ENCODE assay signal across 22 cellular contexts in the genomic region with DNA sequence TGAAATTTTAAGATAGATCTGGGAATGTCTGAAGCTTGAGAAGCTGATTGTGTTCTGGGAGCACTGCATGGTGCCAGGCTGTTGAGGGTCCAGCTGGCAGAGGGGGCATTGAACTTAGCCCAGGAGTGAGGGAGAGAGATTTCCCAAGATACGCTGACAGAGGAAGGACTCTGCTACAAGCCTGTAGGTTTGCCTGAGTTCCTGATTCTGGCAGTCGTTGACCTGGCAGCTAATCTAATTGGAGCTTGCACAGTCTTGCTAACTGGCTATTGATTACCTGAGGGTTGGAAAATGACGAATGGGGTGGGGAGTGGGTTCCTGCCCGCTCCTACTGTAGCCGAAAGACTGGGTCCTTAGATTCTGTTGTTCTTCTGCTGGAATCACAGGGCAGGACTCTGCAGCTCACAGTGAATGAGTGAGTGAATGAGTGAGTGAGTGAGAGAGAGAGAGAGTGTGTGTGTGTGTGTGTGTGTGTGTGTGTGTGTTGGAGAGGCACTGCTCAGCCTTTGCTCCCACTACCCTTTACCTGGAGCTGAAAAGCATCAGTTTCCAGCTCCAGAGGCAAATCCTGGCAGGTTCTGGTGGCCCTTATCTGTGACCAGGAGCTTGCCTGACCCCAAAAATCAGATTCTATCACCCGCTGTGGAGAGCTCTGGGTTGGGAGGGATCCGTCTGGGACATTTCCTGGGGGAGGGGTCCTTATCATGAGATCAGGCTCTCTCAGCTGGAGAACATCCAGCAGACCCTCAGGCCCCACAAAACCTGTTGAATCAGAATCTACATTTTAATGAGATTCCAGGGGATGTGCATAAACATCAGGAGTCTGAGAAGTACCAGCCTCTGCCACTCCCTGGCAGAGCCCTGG. TPM values are rescaled to one million over a fixed set of nuclear protein-coding genes. Genes with fewer than 3 reads are reported as not detected.
DNase-seq lines count a peak whose midpoint lies in the region; ATAC-seq and TF ChIP-seq lines count a peak whose summit lies in the region.
"Had no signal": no experiment of that assay in that cellular context is flagged by ENCODE, and none has a peak within 500 bp of the region (broad histone marks: within the 10 kb centered on the region; RNA-seq: fewer than 3 reads in every experiment).

No MANE protein-coding gene starts in this region.

- H3K4me3 Mint-ChIP-seq in CD14-positive monocyte (no peak overlapping the region), WTC11 (peak overlapping the region; percentile 32)
- H3K4me3 Mint-ChIP-seq: activated CD4-positive, alpha-beta T cell treated with anti-CD3 and anti-CD28 coated beads for 36 hours; dendritic cell treated with granulocyte-macrophage colony-stimulating factor and Interleukin-4, amounts not matched to agents 40 ng/mL and 50 ng/mL, for 4 days; natural killer cell treated with Interleukin-12 subunit alpha and Interleukin-12 subunit beta and Interleukin-15 and Interleukin-18, amount 100 ng/mL, for 72 hours had no signal

- peak overlapping the region; percentile 100 for H2AK5ac ChIP-seq in mesendoderm (ENCODE audit: low read length)

- peak overlapping the region; percentile 8 for H2BK120ac ChIP-seq in mesendoderm (ENCODE audit: low read depth, low read length)

- H3K27me3 Mint-ChIP-seq in CD14-positive monocyte (ENCODE audit: low read depth in 3 of 3) (no peaks in the 10 kb centered on the region), WTC11 (ENCODE audit: low read depth) (no peaks in the 10 kb centered on the region; the same call in 1 of the 2 replicates)
- H3K27me3 Mint-ChIP-seq: activated CD4-positive, alpha-beta T cell treated with anti-CD3 and anti-CD28 coated beads for 36 hours; dendritic cell treated with granulocyte-macrophage colony-stimulating factor and Interleukin-4, amounts not matched to agents 40 ng/mL and 50 ng/mL, for 4 days; natural killer cell treated with Interleukin-12 subunit alpha and Interleukin-12 subunit beta and Interleukin-15 and Interleukin-18, amount 100 ng/mL, for 72 hours had no signal

- DNase-seq in CD14-positive monocyte (ENCODE audit: low spot score) (no peak), WTC11 (ENCODE audit: low spot score) (no peak), mesendoderm (peak; percentile 94), NCI-H1417 treated with DMSO at 0.1 percent for 48 hours (lab: John Stamatoyannopoulos, UW) (no peak)
- no peak for DNase-seq in activated CD4-positive, CD25-positive, alpha-beta regulatory T cell treated with anti-CD3 and anti-CD28 coated beads, Interleukin-2, amount 50 U/mL, for 72 hours
- DNase-seq: activated CD4-positive, alpha-beta T cell treated with anti-CD3 and anti-CD28 coated beads for 36 hours; activated CD8-positive, alpha-beta memory T cell treated with anti-CD3 and anti-CD28 coated beads, Interleukin-2, amount 50 U/mL, for 4 hours; activated gamma-delta T cell; hypothalamus; mesenchymal stem cell; NCI-H1105; NCI-H2107; NCI-H510A treated with DMSO at 0.1 percent for 48 hours; RPMI8226; stimulated activated CD4-positive, alpha-beta T cell treated with anti-CD3 and anti-CD28 coated beads, Interleukin-4, amount 100 ng/mL, for 24 hours had no signal

- peak overlapping the region; percentile 99 for H2BK5ac ChIP-seq in mesendoderm (ENCODE audit: low read length)

- peaks cover 14% of the 10 kb centered on the region for H3K79me1 ChIP-seq in mesendoderm (ENCODE audit: low read length)

- peak overlapping the region; percentile 6 for H3K4me2 ChIP-seq in mesendoderm (ENCODE audit: low read length)
- H3K4me2 ChIP-seq: BLaER1 treated with 17β-estradiol and CSF1 and Interleukin-3, amounts not matched to agents 10 nM and 100 nM had no signal

- H3K36me3 ChIP-seq in mesendoderm (ENCODE audit: control insufficient read depth, insufficient read depth, low read length): no peaks in the 10 kb centered on the region

- peak overlapping the region; percentile 85 for H4K5ac ChIP-seq in mesendoderm (ENCODE audit: low read length)

- ATAC-seq in WTC11 (peak; percentile 60), HG03280 (IDR thresholded peaks at IDR 0.05; ENCODE audit: unreplicated experiment) (no peak)
- ATAC-seq: activated CD4-positive, alpha-beta T cell treated with anti-CD3 and anti-CD28 coated beads for 36 hours; natural killer cell treated with Interleukin-12 subunit alpha and Interleukin-12 subunit beta and Interleukin-15 and Interleukin-18, amount 100 ng/mL, for 72 hours had no signal

- H3K18ac ChIP-seq in mesendoderm (ENCODE audit: low read length): peak overlapping the region; percentile 12

- intact Hi-C loops in CD14-positive monocyte (cut with micrococcal nuclease): no loop called here

- CTCF ChIA-PET in WTC11 (lab: Charles Lee): interaction anchor here (0.7 to 2.5 kb wide), 11 partner anchors 10 to 127 kb away, joined by 3 to 24 read pairs (median 4); partner anchors contain the start of genes DDX28, DUS2, LCAT and NRN1L

- WGBS in mesendoderm (ENCODE audit: extremely low coverage, insufficient coverage, low lambda C conversion rate): no CpG with 5 or more reads among the region's 7 CpGs

- H3K4me1 ChIP-seq in mesendoderm (ENCODE audit: control insufficient read depth, low read depth, low read length): peaks cover 21% of the 10 kb centered on the region
- H3K4me1 ChIP-seq: prostate gland had no signal

- no peak overlapping the region for H4K8ac ChIP-seq in mesendoderm (ENCODE audit: low read depth, low read length)

- peak overlapping the region; percentile 88 for H3K56ac ChIP-seq in mesendoderm (ENCODE audit: low read length)

- H3K23ac ChIP-seq in mesendoderm (ENCODE audit: low read length): peak overlapping the region; percentile 59

- H3K79me2 ChIP-seq in mesendoderm (ENCODE audit: control insufficient read depth, insufficient read depth, low read length): peaks cover 5% of the 10 kb centered on the region

- H3K9ac ChIP-seq in mesendoderm (ENCODE audit: low read length): peak overlapping the region; percentile 52
- H3K9ac ChIP-seq: BLaER1 treated with 17β-estradiol and CSF1 and Interleukin-3, amounts not matched to agents 10 nM and 100 nM had no signal

- POLR2A ChIA-PET in WTC11 (lab: Charles Lee): interaction anchor here (0.8 kb wide), 1 partner anchor 31 kb away, joined by 3 read pairs; no protein-coding TSS in a partner anchor

- peak overlapping the region; percentile 84 for H3K4ac ChIP-seq in mesendoderm (ENCODE audit: low read depth, low read length)

- H3K36me3 Mint-ChIP-seq in CD14-positive monocyte: peaks cover 65 to 83% of the 10 kb centered on the region in 2 donors
- peaks cover 5% of the 10 kb centered on the region for H3K36me3 Mint-ChIP-seq in WTC11
- H3K36me3 Mint-ChIP-seq: natural killer cell treated with Interleukin-12 subunit alpha and Interleukin-12 subunit beta and Interleukin-15 and Interleukin-18, amount 100 ng/mL, for 72 hours had no signal

- no peaks in the 10 kb centered on the region for H3K27me3 ChIP-seq in mesendoderm (ENCODE audit: insufficient read depth, low read length, poor library complexity)
- H3K27me3 ChIP-seq: BLaER1 treated with 17β-estradiol and CSF1 and Interleukin-3, amounts not matched to agents 10 nM and 100 nM had no signal

- H3K4me3 ChIP-seq in mesendoderm (ENCODE audit: low read length): no peak overlapping the region
- H3K4me3 ChIP-seq: BLaER1 treated with 17β-estradiol and CSF1 and Interleukin-3, amounts not matched to agents 10 nM and 100 nM; prostate gland; skin epidermis had no signal

- peak overlapping the region in 5 of 7 donors; percentile 10 to 51 (median 21) for H3K27ac Mint-ChIP-seq in CD14-positive monocyte
- peak overlapping the region; percentile 91 for H3K27ac Mint-ChIP-seq in WTC11
- H3K27ac Mint-ChIP-seq: activated CD4-positive, alpha-beta T cell treated with anti-CD3 and anti-CD28 coated beads for 36 hours; dendritic cell treated with granulocyte-macrophage colony-stimulating factor and Interleukin-4, amounts not matched to agents 40 ng/mL and 50 ng/mL, for 4 days; natural killer cell treated with Interleukin-12 subunit alpha and Interleukin-12 subunit beta and Interleukin-15 and Interleukin-18, amount 100 ng/mL, for 72 hours had no signal

- no peaks in the 10 kb centered on the region for H3K9me3 Mint-ChIP-seq in CD14-positive monocyte
- no peaks in the 10 kb centered on the region for H3K9me3 Mint-ChIP-seq in WTC11
- H3K9me3 Mint-ChIP-seq: dendritic cell treated with granulocyte-macrophage colony-stimulating factor and Interleukin-4, amounts not matched to agents 40 ng/mL and 50 ng/mL, for 4 days; natural killer cell treated with Interleukin-12 subunit alpha and Interleukin-12 subunit beta and Interleukin-15 and Interleukin-18, amount 100 ng/mL, for 72 hours had no signal

- H2BK15ac ChIP-seq in mesendoderm (replicated peaks; ENCODE audit: low read depth): no peak overlapping the region

- peak overlapping the region; percentile 84 for H3K27ac ChIP-seq in mesendoderm (ENCODE audit: low read depth, low read length)
- H3K27ac ChIP-seq: BLaER1 treated with 17β-estradiol and CSF1 and Interleukin-3, amounts not matched to agents 10 nM and 100 nM; prostate gland had no signal

- peaks cover 6% of the 10 kb centered on the region for H3K4me1 Mint-ChIP-seq in CD14-positive monocyte
- peaks cover 38% of the 10 kb centered on the region for H3K4me1 Mint-ChIP-seq in WTC11

- TF ChIP-seq CTCF in CD14-positive monocyte (IDR thresholded peaks at IDR 0.05): no peak
- TF ChIP-seq CTCF in WTC11 (IDR thresholded peaks at IDR 0.05): no peak

TF ChIP-seq in WTC11, 78 proteins besides CTCF, POLR2A, EP300 and RAD21 (continues in another document):
- TF ChIP-seq OVOL2 (CRISPR knock-in tag; IDR thresholded peaks at IDR 0.05; ENCODE audit: borderline replicate concordance) (no peak), ZNF317 (CRISPR knock-in tag; IDR thresholded peaks at IDR 0.05; ENCODE audit: borderline replicate concordance, low read depth) (no peak)

RNA-seq across cellular contexts. Expression of gene CTRL, which starts 16.7 kb away (rescaled TPM):
- polyA plus RNA-seq in CD14-positive monocyte: 1 to 10 TPM in 1 of 2 donors, under 1 TPM in 1; 0.69 to 1.6 TPM
- 1.7 to 3.6 TPM (median 2.8 TPM) in 3 replicates for total RNA-seq in WTC11 (2021)
- polyA plus RNA-seq in mesendoderm (2013, experiment 1 of 2): 1.9 TPM
- polyA plus RNA-seq in mesendoderm (2013, experiment 2 of 2): 1.7 TPM
- total RNA-seq: kidney epithelial cell had no signal

RNA-seq across cellular contexts. Expression of gene PSMB10, which starts 21.7 kb away (rescaled TPM):
- 100 to 1,000 TPM; 609 to 798 TPM for polyA plus RNA-seq in CD14-positive monocyte
- 34.8 to 40.9 TPM (median 35.3 TPM) in 3 replicates for total RNA-seq in WTC11 (2021)
- 60.4 TPM for polyA plus RNA-seq in mesendoderm (2013, experiment 1 of 2)
- polyA plus RNA-seq in mesendoderm (2013, experiment 2 of 2): 58.4 TPM

RNA-seq across cellular contexts. Expression of gene PSKH1, which starts 21.9 kb away (rescaled TPM):
- 10 to 100 TPM; 11.0 to 19.7 TPM for polyA plus RNA-seq in CD14-positive monocyte
- total RNA-seq in WTC11 (2021): 29.0 to 32.6 TPM (median 31.6 TPM) in 3 replicates
- 22.4 TPM for polyA plus RNA-seq in mesendoderm (2013, experiment 1 of 2)
- polyA plus RNA-seq in mesendoderm (2013, experiment 2 of 2): 20.5 TPM

RNA-seq across cellular contexts. Expression of gene LCAT, which starts 28.9 kb away (rescaled TPM):
- polyA plus RNA-seq in CD14-positive monocyte: under 1 TPM in 1 of 2 donors, not detected in 1; 0.17 TPM
- total RNA-seq in WTC11 (2021): 23.3 to 38.3 TPM (median 25.8 TPM) in 3 replicates
- 8.5 TPM for polyA plus RNA-seq in mesendoderm (2013, experiment 1 of 2)
- polyA plus RNA-seq in mesendoderm (2013, experiment 2 of 2): 7.3 TPM

RNA-seq across cellular contexts. Expression of gene NRN1L, which starts 30.3 kb away (rescaled TPM):
- under 1 TPM in 1 of 2 donors, not detected in 1; 0.50 TPM for polyA plus RNA-seq in CD14-positive monocyte
- total RNA-seq in WTC11 (2021): 7.0 to 12.4 TPM (median 7.4 TPM) in 3 replicates
- 10.2 TPM for polyA plus RNA-seq in mesendoderm (2013, experiment 1 of 2)
- polyA plus RNA-seq in mesendoderm (2013, experiment 2 of 2): 10.3 TPM
- total RNA-seq: activated CD4-positive, alpha-beta T cell treated with anti-CD3 and anti-CD28 coated beads for 36 hours had no signal
